Comparison of ENCODE assay signal across 9 cellular contexts in the genomic region with DNA sequence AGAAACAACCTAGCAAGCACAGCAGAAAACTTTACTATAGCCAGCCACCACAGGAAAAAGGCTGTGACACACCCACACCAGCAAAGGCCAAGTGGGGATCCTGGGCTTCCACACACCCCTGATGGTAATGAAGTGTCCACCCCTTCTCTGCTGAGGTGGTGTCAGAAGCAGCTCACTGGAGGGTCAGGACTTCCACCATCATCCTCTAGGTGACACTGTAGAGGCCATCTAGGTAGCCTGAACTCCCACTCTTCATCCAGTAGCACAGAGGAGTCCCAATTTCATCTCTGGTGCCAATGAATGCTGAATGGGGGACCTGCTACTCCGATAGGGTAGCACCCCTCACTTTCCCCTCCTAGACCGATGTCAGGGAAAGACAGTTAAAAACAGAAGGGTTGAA.
A peak's percentile ranks its signal among the peaks of the same experiment; 100 is the strongest.
DNase-seq lines count a peak whose midpoint lies in the region; ATAC-seq, FAIRE-seq and TF ChIP-seq lines count a peak whose summit lies in the region.
"Had no signal": no experiment of that assay in that cellular context is flagged by ENCODE, and none has a peak within 500 bp of the region (broad histone marks: within the 10 kb centered on the region; RNA-seq: fewer than 3 reads in every experiment).

No MANE protein-coding gene starts in this region.

- no peak overlapping the region for H3K27ac ChIP-seq in HepG2 (ENCODE audit: extremely low read length, insufficient read depth, low read length)
- H3K27ac ChIP-seq: KMS-11 had no signal

- H2AFZ ChIP-seq in HepG2 (ENCODE audit: low read length), result no peak overlapping the region

- H3K9ac ChIP-seq in HepG2 (ENCODE audit: insufficient read depth, low read depth, low read length), result no peak overlapping the region
- H3K9ac ChIP-seq: KMS-11 had no signal

- H3K9me3 Mint-ChIP-seq in Calu3 (ENCODE audit: low read depth, unreplicated experiment), result no peaks in the 10 kb centered on the region

- POLR2A ChIA-PET in HepG2 (lab: Yijun Ruan, JAX), result no interaction called here

- no peaks in the 10 kb centered on the region for H3K36me3 ChIP-seq in HepG2 (replicated peaks in 1 of 2; ENCODE audit: control insufficient read depth in 1 of 2, insufficient read depth in 2 of 2, low read length in 2 of 2)

- in situ Hi-C loops in HepG2 (cut with HindIII; ENCODE audit: extremely low pct_ligation_motif_present, low pct_unique_long_range_greater_than_20kb), result no loop called here

- 0 out of 2 replicates have a peak, but pooled peaks have one; percentile 16 for TF ChIP-seq RAD21 in HepG2 (CRISPR knock-in tag; IDR thresholded peaks at IDR 0.05)

- no peaks in the 10 kb centered on the region for H3K27me3 Mint-ChIP-seq in Calu3 (ENCODE audit: unreplicated experiment)

- peaks cover 18% of the 10 kb centered on the region for H3K4me1 Mint-ChIP-seq in Calu3 (ENCODE audit: low read depth, unreplicated experiment)

- TF ChIP-seq EP300 in HepG2 (IDR thresholded peaks at IDR 0.05; ENCODE audit: low read depth in 2 of 2, low read length in 2 of 2) (no peak), HepG2 (CRISPR knock-in tag; IDR thresholded peaks at IDR 0.05; ENCODE audit: borderline replicate concordance) (no peak)

- intact Hi-C loops in Calu3 (cut with micrococcal nuclease; ENCODE audit: unreplicated experiment), result loop anchor here (5.0 kb wide), 3 partner anchors 111 to 276 kb away; no protein-coding TSS in a partner anchor
- intact Hi-C loops in HepG2 (cut with micrococcal nuclease; ENCODE audit: unreplicated experiment), result loop anchor here (1.0 to 2.0 kb wide), 2 partner anchors 110 to 277 kb away; no protein-coding TSS in a partner anchor

- 0% methylated on average over 2 of the region's 2 CpGs for WGBS in HepG2 (ENCODE audit: low lambda C conversion rate)

- peak; percentile 45 for DNase-seq in Calu3
- DNase-seq in SKM-1 (lab: John Stamatoyannopoulos, UW; ENCODE audit: unreplicated experiment), result peak; percentile 36
- peak; percentile 54 for DNase-seq in HepG2 (ENCODE audit: low spot score)
- DNase-seq in globus pallidus (ENCODE audit: low spot score), result no peak
- DNase-seq in stimulated activated naive CD4-positive, alpha-beta T cell treated with Interleukin-2 at 50 U/mL for 16 hours (lab: John Stamatoyannopoulos, UW), result no peak
- DNase-seq in pons (ENCODE audit: low spot score), result no peak

- no peaks in the 10 kb centered on the region for H3K27me3 ChIP-seq in HepG2 (ENCODE audit: control insufficient read depth in 1 of 2, insufficient read depth in 2 of 2, low read length in 2 of 2)

- TF ChIP-seq CTCF in Calu3 (IDR thresholded peaks at IDR 0.05; ENCODE audit: unreplicated experiment), result peak; percentile 46
- peak; percentile 86 for TF ChIP-seq CTCF in HepG2 (CRISPR knock-in tag; IDR thresholded peaks at IDR 0.05)

- BruUV-seq in Calu3 (replicated peaks; lab: Mats Ljungman, UMichigan), result no TSS peak
- BruUV-seq in HepG2 (replicated peaks; lab: Mats Ljungman, UMichigan), result no TSS peak

- ATAC-seq in GM19467 (IDR thresholded peaks at IDR 0.05; ENCODE audit: unreplicated experiment) (peak; percentile 100), HG03442 (IDR thresholded peaks at IDR 0.05; ENCODE audit: unreplicated experiment) (peak; percentile 99), HepG2 (peak; percentile 100)

- H3K4me3 Mint-ChIP-seq in Calu3 (ENCODE audit: low read depth, unreplicated experiment), result no peak overlapping the region

- CTCF ChIA-PET in Calu3 (lab: Charles Lee), result interaction anchor here (1.2 kb wide), 1 partner anchor 278 kb away, joined by 3 read pairs; no protein-coding TSS in a partner anchor
- CTCF ChIA-PET in HepG2 (lab: Yijun Ruan, JAX; ENCODE audit: low intra/inter-chr PET ratio, low total read pairs), result interaction anchor here (1.2 kb wide), 1 partner anchor 277 kb away, joined by 4 read pairs; no protein-coding TSS in a partner anchor

- H3K79me2 ChIP-seq in HepG2 (ENCODE audit: insufficient read depth, low read length), result no peaks in the 10 kb centered on the region

- H3K4me1 ChIP-seq in HepG2 (ENCODE audit: insufficient read depth, low read length), result no peaks in the 10 kb centered on the region

- H3K4me3 ChIP-seq in HepG2 (replicated peaks in 1 of 3; ENCODE audit: insufficient read depth in 1 of 3, low read depth in 2 of 3, low read length in 3 of 3), result no peak overlapping the region

- no peaks in the 10 kb centered on the region for H4K20me1 ChIP-seq in HepG2 (ENCODE audit: insufficient read depth, low read length)

- FAIRE-seq in HepG2 (lab: Jason Lieb, UNC), result peak; percentile 59

- TF ChIP-seq POLR2A in HepG2 (IDR thresholded peaks at IDR 0.05; ENCODE audit: insufficient read depth in 1 of 2, low read depth in 2 of 2, low read length in 2 of 2), result no peak

- H3K9me3 ChIP-seq in HepG2 (ENCODE audit: low read length), result no peaks in the 10 kb centered on the region

- H3K36me3 Mint-ChIP-seq in Calu3 (ENCODE audit: insufficient read depth, unreplicated experiment), result no peaks in the 10 kb centered on the region

- no peak overlapping the region for H3K4me2 ChIP-seq in HepG2 (ENCODE audit: low read depth, low read length)
- H3K4me2 ChIP-seq: KMS-11 had no signal

- no peak overlapping the region for H3K27ac Mint-ChIP-seq in Calu3 (ENCODE audit: unreplicated experiment)

TF ChIP-seq in HepG2, 621 proteins besides CTCF, POLR2A, EP300 and RAD21:
- TF ChIP-seq STAG1 (CRISPR knock-in tag; IDR thresholded peaks at IDR 0.05), result peak; percentile 63
- TF ChIP-seq SMC3 (IDR thresholded peaks at IDR 0.05; ENCODE audit: low read length), result peak; percentile 57
- no peak for TF ChIP-seq MXI1 (IDR thresholded peaks at IDR 0.05; ENCODE audit: borderline replicate concordance, low read depth, low read length)

Comparison
In these comparisons a context has a peak if more than half of its experiments do, and no peak if none do; other contexts are left out.
1. DNase-seq: peak in Calu3 (single experiment), SKM-1 (single experiment) and HepG2 (single experiment); none in globus pallidus (single experiment), stimulated activated naive CD4-positive, alpha-beta T cell treated with Interleukin-2 at 50 U/mL for 16 hours (single experiment) and pons (single experiment).
2. Peak in every context shown above with its lines, with median percentiles within 50 percentile points of each other: ATAC-seq.